ENCODE assay signal across 17 cellular contexts in genomic region chr7:50217961-50218360, GRCh38.
DNase-seq lines count a peak whose midpoint lies in the region; ATAC-seq lines count a peak whose summit lies in the region.
"Had no signal": no experiment of that assay in that cellular context is flagged by ENCODE, and none has a peak within 500 bp of the region (broad histone marks: within the 10 kb centered on the region; RNA-seq: fewer than 3 reads in every experiment).

No MANE protein-coding gene starts in this region.

- DNase-seq in CD1c-positive myeloid dendritic cell (ENCODE audit: extremely low spot score) (peak; percentile 41), SIG-M5 treated with dmso at 0.1 percent for 504 hours (lab: John Stamatoyannopoulos, UW; ENCODE audit: unreplicated experiment) (peak; percentile 85), germinal center (ENCODE audit: low spot score) (peak; percentile 2), GM19240 (ENCODE audit: insufficient read length, low spot score) (no peak), GM03348 (ENCODE audit: low spot score) (no peak)
- peak; percentile 60 for DNase-seq in Jurkat, Clone E6-1 (ENCODE audit: low read depth, low spot score)
- DNase-seq: activated CD4-positive, CD25-positive, alpha-beta regulatory T cell treated with anti-CD3 and anti-CD28 coated beads, Interleukin-2, amount 50 U/mL, for 72 hours; activated naive CD4-positive, alpha-beta T cell treated with Interleukin-2 at 50 U/mL for 16 hours; BE2C; DMS53; foreskin melanocyte; left colon; NCI-H146; NCI-H446 treated with DMSO at 0.1 percent for 48 hours; stimulated activated CD4-positive, alpha-beta T cell treated with anti-CD3 and anti-CD28 coated beads, Interleukin-2, amount 100 ng/mL, for 48 hours; T-helper 1 cell had no signal

- no peak for ATAC-seq in GM19328 (IDR thresholded peaks at IDR 0.05; ENCODE audit: unreplicated experiment)
- ATAC-seq: left colon had no signal

- no peak overlapping the region for H3K4me3 ChIP-seq in Jurkat, Clone E6-1 (ENCODE audit: low read length)

Comparison
In these comparisons a context has a peak if more than half of its experiments do, and no peak if none do; other contexts are left out.
1. DNase-seq: peak in CD1c-positive myeloid dendritic cell (single experiment), Jurkat, Clone E6-1 (single experiment), SIG-M5 treated with dmso at 0.1 percent for 504 hours (single experiment) and germinal center (single experiment); none in GM19240 (single experiment) and GM03348 (single experiment).